8 cellular contexts compared by ENCODE assay signal in genomic region chr5:111511174-111512025, GRCh38. TPM values are rescaled to one million over a fixed set of nuclear protein-coding genes. Genes with fewer than 3 reads are reported as not detected.
A peak's percentile ranks its signal among the peaks of the same experiment; 100 is the strongest.
DNase-seq lines count a peak whose midpoint lies in the region; ATAC-seq and TF ChIP-seq lines count a peak whose summit lies in the region.

No MANE protein-coding gene starts in this region.

- H3K27me3 ChIP-seq in GM23338 (ENCODE audit: insufficient read depth), result no peaks in the 10 kb centered on the region
- H3K27me3 ChIP-seq in mononuclear cell (ENCODE audit: insufficient read depth, low read length), result no peaks in the 10 kb centered on the region

- H3K9ac ChIP-seq in ES-I3 (ENCODE audit: low read depth, low read length), result peak overlapping the region; percentile 90

- H3K4me2 ChIP-seq in GM23338, result peak overlapping the region; percentile 94

- H3K9me3 ChIP-seq in ES-I3 (ENCODE audit: control insufficient read depth, insufficient read depth, low read length) (no peaks in the 10 kb centered on the region), mononuclear cell (ENCODE audit: low read depth, low read length) (no peaks in the 10 kb centered on the region)

- H3K4me3 ChIP-seq in GM23338 (peak overlapping the region; percentile 77), mononuclear cell (ENCODE audit: low read length) (peak overlapping the region; percentile 82)

- H3K4me1 Mint-ChIP-seq in GM23338, result peaks cover 46% of the 10 kb centered on the region

- no peaks in the 10 kb centered on the region for H3K9me3 Mint-ChIP-seq in GM23338

- TF ChIP-seq CTCF in GM23338 (conservative IDR thresholded peaks at IDR 0.05; ENCODE audit: low read depth in 2 of 2), result no peak

- no peaks in the 10 kb centered on the region for H3K36me3 Mint-ChIP-seq in GM23338 (ENCODE audit: low read depth)

- DNase-seq in GM23338 (ENCODE audit: low spot score) (peak; percentile 17), NCI-H226 (peak; percentile 13), dermis blood vessel endothelial cell (peak; percentile 67), SHP77 (lab: John Stamatoyannopoulos, UW) (no peak), NCI-H1930 (lab: John Stamatoyannopoulos, UW) (no peak)
- DNase-seq in stimulated activated CD4-positive, alpha-beta T cell treated with anti-CD3 and anti-CD28 coated beads, Interleukin-2, amount 100 ng/mL, for 24 hours, result no peak

- peaks cover 19% of the 10 kb centered on the region; the same call in 1 of the 2 replicates for H4K20me1 ChIP-seq in GM23338 (replicated peaks; ENCODE audit: insufficient read depth)

- peak overlapping the region; percentile 92 for H3K4me3 Mint-ChIP-seq in GM23338

- no peaks in the 10 kb centered on the region for H3K9me2 ChIP-seq in GM23338 (ENCODE audit: insufficient read depth)

- peak overlapping the region; percentile 15; the same call in 1 of the 2 replicates for H2AFZ ChIP-seq in GM23338

- peaks cover 56% of the 10 kb centered on the region for H3K79me2 ChIP-seq in GM23338 (replicated peaks; ENCODE audit: insufficient read depth)

- no peaks in the 10 kb centered on the region for H3F3A ChIP-seq in GM23338 (replicated peaks; ENCODE audit: low read depth)

- H3K4me1 ChIP-seq in ES-I3 (ENCODE audit: insufficient read depth, low read length) (no peaks in the 10 kb centered on the region), GM23338 (ENCODE audit: insufficient read depth) (peaks cover 32% of the 10 kb centered on the region), mononuclear cell (ENCODE audit: insufficient read depth, low read length) (peaks cover 21% of the 10 kb centered on the region)

- H3K36me3 ChIP-seq in ES-I3 (ENCODE audit: insufficient read depth, low read length) (no peaks in the 10 kb centered on the region), GM23338 (ENCODE audit: insufficient read depth) (no peaks in the 10 kb centered on the region)

- H3K27ac Mint-ChIP-seq in GM23338, result peak overlapping the region; percentile 92

- no peak for ATAC-seq in GM23338

- peaks cover 3% of the 10 kb centered on the region for H3K27me3 Mint-ChIP-seq in GM23338 (ENCODE audit: insufficient read depth, low read depth, poor library complexity)

- H3K27ac ChIP-seq in GM23338 (ENCODE audit: low read depth), result peak overlapping the region; percentile 35; the same call in 1 of the 2 replicates

TF ChIP-seq in GM23338, 12 proteins besides CTCF, POLR2A, EP300 and RAD21:
- no peak for TF ChIP-seq EZH2 (IDR thresholded peaks at IDR 0.05; ENCODE audit: low read depth, unreplicated experiment)
- TF ChIP-seq ZNF462 (CRISPR knock-in tag; IDR thresholded peaks at IDR 0.05), result no peak
- TF ChIP-seq EZH2phosphoT487 (IDR thresholded peaks at IDR 0.05; ENCODE audit: unreplicated experiment), result no peak
- TF ChIP-seq CREB1 (CRISPR knock-in tag; IDR thresholded peaks at IDR 0.05; ENCODE audit: low read depth), result no peak
- TF ChIP-seq NANOG (IDR thresholded peaks at IDR 0.05; ENCODE audit: borderline replicate concordance), result no peak
- TF ChIP-seq ZNF114 (CRISPR knock-in tag; IDR thresholded peaks at IDR 0.05), result no peak

RNA-seq across cellular contexts. Expression of gene STARD4, which starts 0.9 kb away (rescaled TPM):
- 92.0 and 106 TPM in 2 replicates for total RNA-seq in GM23338 (2014; rRNA removed; shearing (Covaris generic))
- polyA plus RNA-seq in GM23338 (2016; fragmentation: Nextera tagmentation; extraction: Ambion mirVana), result 21.6 and 25.0 TPM in 2 replicates
- total RNA-seq in dermis blood vessel endothelial cell (71.1 and 71.2 TPM in 2 replicates), mononuclear cell (45.2 TPM)

Comparison
In these comparisons a context has a peak if more than half of its experiments do, and no peak if none do; other contexts are left out.
1. DNase-seq: peak in GM23338 (single experiment), NCI-H226 (single experiment) and dermis blood vessel endothelial cell (single experiment); none in stimulated activated CD4-positive, alpha-beta T cell treated with anti-CD3 and anti-CD28 coated beads, Interleukin-2, amount 100 ng/mL, for 24 hours (0 of 2), SHP77 (0 of 2) and NCI-H1930 (0 of 2).